ENCODE assay signal across 13 cellular contexts in the genomic region with DNA sequence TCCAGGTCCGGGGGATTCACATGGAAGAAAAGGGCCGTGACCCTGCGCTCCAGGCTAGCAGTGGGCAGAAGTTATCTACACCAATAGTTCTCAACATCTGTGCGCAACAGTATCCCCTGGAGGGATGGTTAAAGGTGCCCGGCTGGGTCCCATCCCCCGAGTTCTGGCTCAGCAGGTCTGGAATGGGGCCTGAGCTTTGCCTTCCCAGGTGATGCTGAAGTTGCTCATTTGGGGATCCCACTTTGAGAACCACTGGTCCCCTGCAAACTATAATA. TPM values are rescaled to one million over a fixed set of nuclear protein-coding genes. Genes with fewer than 3 reads are reported as not detected.
DNase-seq lines count a peak whose midpoint lies in the region; ATAC-seq and TF ChIP-seq lines count a peak whose summit lies in the region.
"Had no signal": no experiment of that assay in that cellular context is flagged by ENCODE, and none has a peak within 500 bp of the region (broad histone marks: within the 10 kb centered on the region; RNA-seq: fewer than 3 reads in every experiment).

No MANE protein-coding gene starts in this region.

- H3K27ac ChIP-seq in 22Rv1 (peak overlapping the region; percentile 72), mucosa of rectum (ENCODE audit: low read depth in 2 of 2, low read length in 2 of 2) (peak overlapping the region; percentile 56 to 59), aorta (ENCODE audit: low read depth in 1 of 2, low read length in 2 of 2) (no peak overlapping the region)
- H3K27ac ChIP-seq in CD4-positive, CD25-positive, alpha-beta regulatory T cell (ENCODE audit: insufficient read depth, low read length, poor library complexity, severe bottlenecking), result no peak overlapping the region
- H3K27ac ChIP-seq: KMS-11 had no signal

- peak overlapping the region in 1 of 4 donors; percentile 15 for H3K4me3 Mint-ChIP-seq in CD4-positive, CD25-positive, alpha-beta regulatory T cell
- H3K4me3 Mint-ChIP-seq in activated T-helper 1 cell treated with anti-CD3 and anti-CD28 coated beads, Interleukin-12 subunit alpha, Interleukin-12 subunit beta, Interleukin-2, Interleukin-4 antibody, amounts not matched to agents 30 ng/mL and 10 ng/mL and 1 ng/mL, durations not matched to agents 14 hours and 24 hours and 36 hours, result peak overlapping the region; percentile 45

- peaks cover 24% of the 10 kb centered on the region for H3K36me3 Mint-ChIP-seq in CD4-positive, CD25-positive, alpha-beta regulatory T cell
- peaks cover 45% of the 10 kb centered on the region for H3K36me3 Mint-ChIP-seq in activated T-helper 1 cell treated with anti-CD3 and anti-CD28 coated beads, Interleukin-12 subunit alpha, Interleukin-12 subunit beta, Interleukin-2, Interleukin-4 antibody, amounts not matched to agents 30 ng/mL and 10 ng/mL and 1 ng/mL, durations not matched to agents 14 hours and 24 hours and 36 hours (ENCODE audit: low read depth)

- H3K27ac Mint-ChIP-seq in CD4-positive, CD25-positive, alpha-beta regulatory T cell, result peak overlapping the region in 2 of 3 donors; percentile 42 to 74
- peak overlapping the region; percentile 71 for H3K27ac Mint-ChIP-seq in activated T-helper 1 cell treated with anti-CD3 and anti-CD28 coated beads, Interleukin-12 subunit alpha, Interleukin-12 subunit beta, Interleukin-2, Interleukin-4 antibody, amounts not matched to agents 30 ng/mL and 10 ng/mL and 1 ng/mL, durations not matched to agents 14 hours and 24 hours and 36 hours

- H3K4me1 Mint-ChIP-seq in CD4-positive, CD25-positive, alpha-beta regulatory T cell, result peaks cover 0 to 91% (median 24%) of the 10 kb centered on the region in 4 donors
- peaks cover 50% of the 10 kb centered on the region for H3K4me1 Mint-ChIP-seq in activated T-helper 1 cell treated with anti-CD3 and anti-CD28 coated beads, Interleukin-12 subunit alpha, Interleukin-12 subunit beta, Interleukin-2, Interleukin-4 antibody, amounts not matched to agents 30 ng/mL and 10 ng/mL and 1 ng/mL, durations not matched to agents 14 hours and 24 hours and 36 hours (ENCODE audit: low read depth)

- DNase-seq in CD4-positive, CD25-positive, alpha-beta regulatory T cell, result no peak
- no peak for DNase-seq in activated T-helper 1 cell treated with anti-CD3 and anti-CD28 coated beads, Interleukin-12 subunit alpha, Interleukin-12 subunit beta, Interleukin-2, Interleukin-4 antibody, amounts not matched to agents 30 ng/mL and 10 ng/mL and 1 ng/mL, durations not matched to agents 14 hours and 24 hours and 36 hours (ENCODE audit: low spot score)
- DNase-seq in aorta (no peak), EL (no peak), NCI-H187 treated with DMSO at 0.1 percent for 48 hours (lab: John Stamatoyannopoulos, UW) (no peak)
- DNase-seq: CD4-positive, alpha-beta memory T cell; cortex of kidney; T-cell had no signal

- no peak for ATAC-seq in CD4-positive, CD25-positive, alpha-beta regulatory T cell (ENCODE audit: low read depth in 2 of 2)
- ATAC-seq in aorta (ENCODE audit: low FRiP score) (no peak), HG03045 (IDR thresholded peaks at IDR 0.05; ENCODE audit: unreplicated experiment) (no peak)
- ATAC-seq: T-cell had no signal

- intact Hi-C loops in activated T-helper 1 cell treated with anti-CD3 and anti-CD28 coated beads, Interleukin-12 subunit alpha, Interleukin-12 subunit beta, Interleukin-2, Interleukin-4 antibody, amounts not matched to agents 30 ng/mL and 10 ng/mL and 1 ng/mL, durations not matched to agents 14 hours and 24 hours and 36 hours (cut with micrococcal nuclease), result loop anchor here (5.0 kb wide), 1 partner anchor 567 kb away; a partner anchor contains a TSS
- intact Hi-C loops in aorta (cut with DNase I), result no loop called here

- peaks cover 75% of the 10 kb centered on the region for H3K4me1 ChIP-seq in CD4-positive, CD25-positive, alpha-beta regulatory T cell (ENCODE audit: control insufficient read depth, insufficient read depth, low read length, poor library complexity, severe bottlenecking)
- H3K4me1 ChIP-seq in mucosa of rectum (ENCODE audit: control insufficient read depth in 2 of 2, insufficient read depth in 2 of 2, low read length in 2 of 2), result peaks cover 27 to 35% of the 10 kb centered on the region in 2 donors
- H3K4me1 ChIP-seq in aorta (ENCODE audit: control insufficient read depth in 1 of 2, insufficient read depth in 2 of 2, low read length in 2 of 2), result peaks cover 0 to 5% of the 10 kb centered on the region in 2 donors

- TF ChIP-seq CTCF in 22Rv1 (IDR thresholded peaks at IDR 0.05), result no peak

- no peaks in the 10 kb centered on the region for H3K27me3 Mint-ChIP-seq in CD4-positive, CD25-positive, alpha-beta regulatory T cell
- no peaks in the 10 kb centered on the region for H3K27me3 Mint-ChIP-seq in activated T-helper 1 cell treated with anti-CD3 and anti-CD28 coated beads, Interleukin-12 subunit alpha, Interleukin-12 subunit beta, Interleukin-2, Interleukin-4 antibody, amounts not matched to agents 30 ng/mL and 10 ng/mL and 1 ng/mL, durations not matched to agents 14 hours and 24 hours and 36 hours (ENCODE audit: insufficient read depth)
- H3K27me3 Mint-ChIP-seq: CD4-positive, alpha-beta memory T cell; T-cell had no signal

- WGBS in aorta, 2 donors, result 57 to 69% methylated on average over 6 of the region's 6 CpGs

- H3K9ac ChIP-seq in mucosa of rectum (ENCODE audit: low read depth in 1 of 2, low read length in 2 of 2), result no peak overlapping the region
- H3K9ac ChIP-seq: KMS-11 had no signal

- H3K9me3 Mint-ChIP-seq in CD4-positive, CD25-positive, alpha-beta regulatory T cell, result no peaks in the 10 kb centered on the region
- no peaks in the 10 kb centered on the region for H3K9me3 Mint-ChIP-seq in activated T-helper 1 cell treated with anti-CD3 and anti-CD28 coated beads, Interleukin-12 subunit alpha, Interleukin-12 subunit beta, Interleukin-2, Interleukin-4 antibody, amounts not matched to agents 30 ng/mL and 10 ng/mL and 1 ng/mL, durations not matched to agents 14 hours and 24 hours and 36 hours
- H3K9me3 Mint-ChIP-seq: CD4-positive, alpha-beta memory T cell; T-cell had no signal

- no peaks in the 10 kb centered on the region for H3K27me3 ChIP-seq in CD4-positive, CD25-positive, alpha-beta regulatory T cell (ENCODE audit: control insufficient read depth, insufficient read depth, low read length)
- H3K27me3 ChIP-seq in mucosa of rectum (ENCODE audit: control insufficient read depth in 2 of 2, insufficient read depth in 2 of 2, low read length in 2 of 2) (no peaks in the 10 kb centered on the region), aorta (ENCODE audit: control insufficient read depth in 1 of 2, insufficient read depth in 2 of 2, low read length in 1 of 2) (no peaks in the 10 kb centered on the region)
- H3K27me3 ChIP-seq: right atrium auricular region had no signal

- H3K4me3 ChIP-seq in CD4-positive, CD25-positive, alpha-beta regulatory T cell (ENCODE audit: low read depth, low read length), result no peak overlapping the region
- H3K4me3 ChIP-seq in mucosa of rectum (ENCODE audit: low read length in 2 of 2) (no peak overlapping the region), aorta (ENCODE audit: low read length in 2 of 2) (no peak overlapping the region)
- H3K4me3 ChIP-seq: right atrium auricular region had no signal

- H3K36me3 ChIP-seq in CD4-positive, CD25-positive, alpha-beta regulatory T cell (ENCODE audit: control insufficient read depth, insufficient read depth, low read length), result peaks cover 36% of the 10 kb centered on the region
- H3K36me3 ChIP-seq in mucosa of rectum (ENCODE audit: control insufficient read depth in 2 of 2, insufficient read depth in 2 of 2, low read length in 2 of 2) (peaks cover 5 to 21% of the 10 kb centered on the region in 2 donors), aorta (ENCODE audit: control insufficient read depth in 1 of 2, insufficient read depth in 2 of 2, low read length in 1 of 2) (no peaks in the 10 kb centered on the region)

- no peaks in the 10 kb centered on the region for H3K9me3 ChIP-seq in CD4-positive, CD25-positive, alpha-beta regulatory T cell (ENCODE audit: control insufficient read depth in 2 of 2, low read length in 2 of 2)
- H3K9me3 ChIP-seq in mucosa of rectum (ENCODE audit: control insufficient read depth in 2 of 2, low read length in 2 of 2), result no peaks in the 10 kb centered on the region
- no peaks in the 10 kb centered on the region for H3K9me3 ChIP-seq in aorta (ENCODE audit: control insufficient read depth, low read length)
- H3K9me3 ChIP-seq: right atrium auricular region had no signal

RNA-seq across cellular contexts. Expression of a gene that starts 31.1 kb away (rescaled TPM):
- 81.0 TPM for total RNA-seq in CD4-positive, CD25-positive, alpha-beta regulatory T cell
- 10 to 100 TPM in 3 of 4 donors, 1 to 10 TPM in 1; 8.1 to 14.4 (median 11.9) TPM for polyA plus RNA-seq in CD4-positive, CD25-positive, alpha-beta regulatory T cell
- total RNA-seq in activated T-helper 1 cell treated with anti-CD3 and anti-CD28 coated beads, Interleukin-12 subunit alpha, Interleukin-12 subunit beta, Interleukin-2, Interleukin-4 antibody, amounts not matched to agents 30 ng/mL and 10 ng/mL and 1 ng/mL, durations not matched to agents 14 hours and 24 hours and 36 hours, result 101 and 105 TPM in 2 replicates
- total RNA-seq in aorta, result 10 to 100 TPM; 32.5 to 48.2 TPM
- polyA plus RNA-seq in aorta, result 10 to 100 TPM in 1 of 2 donors, 1 to 10 TPM in 1; 9.4 to 11.6 TPM

Comparison
In these comparisons a context has a peak if more than half of its experiments do, and no peak if none do; other contexts are left out.
1. H3K27ac ChIP-seq: peak in 22Rv1 (single experiment) and mucosa of rectum (2 of 2); none in CD4-positive, CD25-positive, alpha-beta regulatory T cell (single experiment) and aorta (0 of 2).